ENCODE assay signal across 21 cellular contexts in genomic region chr2:119433636-119434327, GRCh38. TPM values are rescaled to one million over a fixed set of nuclear protein-coding genes. Genes with fewer than 3 reads are reported as not detected.
DNase-seq lines count a peak whose midpoint lies in the region; ATAC-seq and TF ChIP-seq lines count a peak whose summit lies in the region.
"Had no signal": no experiment of that assay in that cellular context is flagged by ENCODE, and none has a peak within 500 bp of the region (broad histone marks: within the 10 kb centered on the region; RNA-seq: fewer than 3 reads in every experiment).

No MANE protein-coding gene starts in this region.

- no peak overlapping the region for H3K9ac ChIP-seq in HCT116 (ENCODE audit: low read length)

- no peak for TF ChIP-seq POLR2A in HCT116 (IDR thresholded peaks at IDR 0.05; ENCODE audit: borderline replicate concordance, extremely low read depth, insufficient read depth, insufficient read length)
- peak; percentile 44 for TF ChIP-seq POLR2A in transverse colon (IDR thresholded peaks at IDR 0.05)

- in situ Hi-C loops in transverse colon (cut with MboI; ENCODE audit: low pct_ligation_motif_present in 1 of 4, low pct_unique_long_range_greater_than_20kb in 1 of 4, low sequenced_read_pairs in 3 of 4): no loop called here

- H3K4me1 ChIP-seq in HCT116 (ENCODE audit: control insufficient read depth in 1 of 2, insufficient read depth in 2 of 2, low read length in 2 of 2): peaks cover 17 to 33% of the 10 kb centered on the region in 2 experiments; a peak in 3 of 4 replicates
- H3K4me1 ChIP-seq in mucosa of descending colon (ENCODE audit: low read depth): peaks cover 53% of the 10 kb centered on the region
- peaks cover 0 to 57% (median 33%) of the 10 kb centered on the region in 4 donors for H3K4me1 ChIP-seq in transverse colon

- RAD21 ChIA-PET in HCT116 (lab: Charles Lee; ENCODE audit: low non-redundant PET in 1 of 2, low total read pairs in 2 of 2, uncharacterized antibody in 2 of 2, unreplicated experiment in 2 of 2): interaction anchor here in 1 of 2 experiments (0.8 kb wide), 1 partner anchor 43 kb away, joined by 3 read pairs; no protein-coding TSS in a partner anchor

- H3K79me2 ChIP-seq in HCT116 (ENCODE audit: insufficient read depth, low read length): no peaks in the 10 kb centered on the region

- H3K9me3 ChIP-seq in HCT116 (ENCODE audit: control insufficient read depth in 1 of 2, insufficient read depth in 1 of 2, low read depth in 1 of 2, low read length in 2 of 2) (no peaks in the 10 kb centered on the region), mucosa of descending colon (no peaks in the 10 kb centered on the region), transverse colon (no peaks in the 10 kb centered on the region)
- H3K9me3 ChIP-seq: SJCRH30 had no signal

- H3K4me2 ChIP-seq in HCT116 (ENCODE audit: low read length): no peak overlapping the region
- H3K4me2 ChIP-seq: PC-9 had no signal

- H2AFZ ChIP-seq in HCT116 (ENCODE audit: low read depth, low read length, poor library complexity, severe bottlenecking): no peak overlapping the region
- H2AFZ ChIP-seq: PC-9 had no signal

- CTCF ChIA-PET in HCT116 (lab: Charles Lee) (no interaction called here), GM10248 (lab: Yijun Ruan, JAX) (interaction anchor here (1.2 to 2.1 kb wide), 3 partner anchors 12 to 43 kb away, joined by 3 to 12 read pairs (median 5); no protein-coding TSS in a partner anchor)

- ATAC-seq in HCT116 (no peak), mucosa of descending colon (peak; percentile 61)
- ATAC-seq: activated CD8-positive, alpha-beta T cell treated with anti-CD3 and anti-CD28 coated beads for 36 hours; activated T-cell treated with anti-CD3 and anti-CD28 coated beads, Interleukin-2, amount 50 U/mL, for 72 hours; naive thymus-derived CD4-positive, alpha-beta T cell; T-helper 17 cell had no signal

- peak; percentile 82 for TF ChIP-seq EP300 in transverse colon (IDR thresholded peaks at IDR 0.05; ENCODE audit: low read depth)

- 72 to 77% methylated on average over 10 of the region's 10 CpGs for WGBS in transverse colon (ENCODE audit: low coverage in 1 of 2), 2 donors

- H4K20me1 ChIP-seq in HCT116 (ENCODE audit: insufficient read depth): no peaks in the 10 kb centered on the region

- no TSS peak for BruUV-seq in HCT116 (replicated peaks; lab: Mats Ljungman, UMichigan)

- DNase-seq in HCT116 (ENCODE audit: low read depth, low spot score) (no peak), epithelial cell of proximal tubule (ENCODE audit: low read depth) (no peak), mucosa of descending colon (peak in 1 of 3 donors; percentile 57), transverse colon (peak; percentile 58), DMS53 treated with DMSO at 0.1 percent for 48 hours (lab: John Stamatoyannopoulos, UW; ENCODE audit: unreplicated experiment) (no peak), NCI-H1105 (lab: John Stamatoyannopoulos, UW) (no peak), GM10248 (ENCODE audit: extremely low spot score) (no peak)
- DNase-seq: activated CD8-positive, alpha-beta T cell treated with anti-CD3 and anti-CD28 coated beads for 36 hours; activated T-cell treated with anti-CD3 and anti-CD28 coated beads, Interleukin-2, amount 50 U/mL, for 72 hours; CD8-positive, alpha-beta memory T cell; erythroblast; naive thymus-derived CD4-positive, alpha-beta T cell; NCI-H1436; NCI-H2171 treated with DMSO at 0.1 percent for 48 hours; NCI-H748 treated with DMSO at 0.1 percent for 48 hours; PC-9; SJCRH30; stimulated activated CD4-positive, alpha-beta T cell treated with anti-CD3 and anti-CD28 coated beads, Interleukin-12 subunit alpha, Interleukin-12 subunit beta, amount 100 ng/mL, for 4 hours; T-helper 17 cell had no signal

- no peak for TF ChIP-seq RAD21 in HCT116 (IDR thresholded peaks at IDR 0.05; ENCODE audit: low read depth)

- H3K27ac ChIP-seq in HCT116 (ENCODE audit: low read depth, low read length) (no peak overlapping the region), transverse colon (peak overlapping the region; percentile 17 to 88 (median 87))
- H3K27ac ChIP-seq: PC-9, SJCRH30 had no signal

- H3K36me3 ChIP-seq in HCT116 (ENCODE audit: control insufficient read depth in 1 of 2, insufficient read depth in 2 of 2, low read length in 2 of 2): no peaks in the 10 kb centered on the region
- H3K36me3 ChIP-seq in mucosa of descending colon (ENCODE audit: low read depth): no peaks in the 10 kb centered on the region
- H3K36me3 ChIP-seq in transverse colon: no peaks in the 10 kb centered on the region
- H3K36me3 ChIP-seq: SJCRH30 had no signal

- intact Hi-C loops in HCT116 (cut with micrococcal nuclease) (no loop called here), mucosa of descending colon (cut with DNase I, micrococcal nuclease) (no loop called here), transverse colon (cut with DNase I; ENCODE audit: low total_unique reads) (no loop called here)

- POLR2A ChIA-PET in HCT116 (lab: Charles Lee) (no interaction called here), GM10248 (lab: Yijun Ruan, JAX) (no interaction called here)

- no peak for TF ChIP-seq CTCF in HCT116 (IDR thresholded peaks at IDR 0.05 in 2 of 3, conservative IDR thresholded peaks at IDR 0.05 in 1 of 3; ENCODE audit: borderline replicate concordance in 1 of 3, insufficient read depth in 1 of 3, low read depth in 2 of 3, low read length in 2 of 3)
- no peak for TF ChIP-seq CTCF in epithelial cell of proximal tubule (conservative IDR thresholded peaks at IDR 0.05; ENCODE audit: low read depth, low read length)
- no peak for TF ChIP-seq CTCF in mucosa of descending colon (IDR thresholded peaks at IDR 0.05)
- TF ChIP-seq CTCF in transverse colon (IDR thresholded peaks at IDR 0.05): no peak
- no peak for TF ChIP-seq CTCF in GM10248 (IDR thresholded peaks at IDR 0.05; ENCODE audit: control extremely low read depth, extremely low read depth, low read depth, missing control alignments)

- no peaks in the 10 kb centered on the region for H3K9me2 ChIP-seq in HCT116 (ENCODE audit: insufficient read depth)

- H3K27me3 ChIP-seq in HCT116 (ENCODE audit: insufficient read depth, low read length) (no peaks in the 10 kb centered on the region), transverse colon (no peaks in the 10 kb centered on the region)
- H3K27me3 ChIP-seq: SJCRH30 had no signal

- H3K4me3 ChIP-seq in HCT116 (replicated peaks in 1 of 2; ENCODE audit: low read depth in 1 of 2, low read length in 2 of 2) (no peak overlapping the region), epithelial cell of proximal tubule (ENCODE audit: low read depth, low read length) (peak overlapping the region; percentile 63), mucosa of descending colon (no peak overlapping the region), transverse colon (peak overlapping the region in 1 of 4 donors; percentile 58)
- H3K4me3 ChIP-seq: lung, PC-9, SJCRH30 had no signal

TF ChIP-seq in HCT116, 20 proteins besides CTCF, POLR2A, EP300 and RAD21:
- TF ChIP-seq REST (IDR thresholded peaks at IDR 0.05; ENCODE audit: low read depth): no peak
- peak; percentile 18 for TF ChIP-seq TCF7L2 (IDR thresholded peaks at IDR 0.05; ENCODE audit: borderline replicate concordance, extremely low read depth, insufficient read depth, insufficient read length)
- no peak for TF ChIP-seq FOSL1 (IDR thresholded peaks at IDR 0.05; ENCODE audit: low read depth)

RNA-seq across cellular contexts. Expression of gene TMEM37, which starts 2.1 kb away (rescaled TPM):
- total RNA-seq in HCT116 (2021; ENCODE audit: unreplicated experiment) (2.3 TPM), epithelial cell of proximal tubule (0.36 and 1.2 TPM in 2 replicates), mucosa of descending colon (100 to 1,000 TPM in 2 of 3 donors, 10 to 100 TPM in 1; 54.0 to 173 (median 100) TPM), transverse colon (100 to 1,000 TPM in 3 of 4 donors, 10 to 100 TPM in 1; 18.7 to 210 (median 157) TPM)
- 1.2 and 1.5 TPM in 2 replicates for polyA plus RNA-seq in HCT116 (2012)
- total RNA-seq: activated CD8-positive, alpha-beta T cell treated with anti-CD3 and anti-CD28 coated beads for 36 hours; activated T-cell treated with anti-CD3 and anti-CD28 coated beads, Interleukin-2, amount 50 U/mL, for 72 hours; CD8-positive, alpha-beta memory T cell; M059J; T-helper 17 cell had no signal
- polyA plus RNA-seq: CD8-positive, alpha-beta memory T cell had no signal
